1 cellular context compared by ENCODE assay signal in genomic region chr7:91875851-91876250, GRCh38.
A peak's percentile ranks its signal among the peaks of the same experiment; 100 is the strongest.
TF ChIP-seq lines count a peak whose summit lies in the region.

No MANE protein-coding gene starts in this region.

TF ChIP-seq in HepG2, 621 proteins besides CTCF, POLR2A, EP300 and RAD21:
- peak; percentile 35; the same call in 1 of the 2 replicates for TF ChIP-seq TEF (CRISPR knock-in tag; IDR thresholded peaks at IDR 0.05)
- TF ChIP-seq CEBPB (IDR thresholded peaks at IDR 0.05; ENCODE audit: borderline replicate concordance, low read depth, low read length) = peak; percentile 62; the same call in 1 of the 2 replicates
- TF ChIP-seq MNT (IDR thresholded peaks at IDR 0.05) = peak; percentile 44
- no peak for TF ChIP-seq JARID2 (CRISPR knock-in tag; IDR thresholded peaks at IDR 0.05; ENCODE audit: insufficient replicate concordance)
